In genomic region chr5:31270396-31270795, GRCh38 we compare ENCODE assay signal across 8 cellular contexts.
DNase-seq lines count a peak whose midpoint lies in the region; ATAC-seq and TF ChIP-seq lines count a peak whose summit lies in the region.

No MANE protein-coding gene starts in this region.

- intact Hi-C loops in heart right ventricle (cut with DNase I) (no loop called here), left cardiac atrium (cut with DNase I) (no loop called here), OCI-LY7 (cut with micrococcal nuclease; ENCODE audit: unreplicated experiment) (no loop called here), upper lobe of right lung (cut with DNase I) (no loop called here), sciatic nerve (cut with DNase I) (no loop called here)

- H3K4me3 Mint-ChIP-seq in activated CD8-positive, alpha-beta memory T cell treated with anti-CD3 and anti-CD28 coated beads, Interleukin-2, amount 10 ng/mL, durations not matched to agents 7 days and 5 days = no peak overlapping the region

- H3K9me3 ChIP-seq in heart right ventricle (peaks cover 0 to 2% (median 0%) of the 10 kb centered on the region in 11 donors), OCI-LY7 (ENCODE audit: low read length) (no peaks in the 10 kb centered on the region), upper lobe of right lung (no peaks in the 10 kb centered on the region)

- H3K36me3 ChIP-seq in heart right ventricle = no peaks in the 10 kb centered on the region
- no peaks in the 10 kb centered on the region for H3K36me3 ChIP-seq in OCI-LY7 (ENCODE audit: insufficient read depth, low read length)
- no peaks in the 10 kb centered on the region for H3K36me3 ChIP-seq in upper lobe of right lung

- H3K27ac Mint-ChIP-seq in activated CD8-positive, alpha-beta memory T cell treated with anti-CD3 and anti-CD28 coated beads, Interleukin-2, amount 10 ng/mL, durations not matched to agents 7 days and 5 days = no peak overlapping the region

- H3K27me3 ChIP-seq in heart right ventricle (peaks cover 0 to 15% (median 2%) of the 10 kb centered on the region in 7 donors), upper lobe of right lung (no peaks in the 10 kb centered on the region)

- no peak for ATAC-seq in heart right ventricle
- ATAC-seq in left cardiac atrium = no peak
- no peak for ATAC-seq in upper lobe of right lung
- ATAC-seq in sciatic nerve = no peak
- ATAC-seq in activated CD8-positive, alpha-beta memory T cell treated with anti-CD3 and anti-CD28 coated beads, Interleukin-2, amount 10 ng/mL, durations not matched to agents 7 days and 5 days = no peak

- no peak overlapping the region for H3K4me2 ChIP-seq in OCI-LY7 (ENCODE audit: low read length)

- H3K9me3 Mint-ChIP-seq in activated CD8-positive, alpha-beta memory T cell treated with anti-CD3 and anti-CD28 coated beads, Interleukin-2, amount 10 ng/mL, durations not matched to agents 7 days and 5 days (ENCODE audit: low read depth) = no peaks in the 10 kb centered on the region

- POLR2A ChIA-PET in OCI-LY7 (lab: Charles Lee) = interaction anchor here (0.5 to 1.0 kb wide), 2 partner anchors 501 to 1247 kb away, joined by 3 read pairs; no protein-coding TSS in a partner anchor

- DNase-seq in heart right ventricle = no peak
- DNase-seq in left cardiac atrium = no peak
- DNase-seq in OCI-LY7 (ENCODE audit: low spot score) = no peak
- peak; percentile 56 for DNase-seq in fibroblast of the aortic adventitia (ENCODE audit: low read depth)
- no peak for DNase-seq in upper lobe of right lung
- no peak for DNase-seq in sciatic nerve (ENCODE audit: low spot score)
- DNase-seq in activated CD4-positive, alpha-beta T cell treated with anti-CD3 and anti-CD28 coated beads, Interleukin-2, amount 50 U/mL, for 1 hour = no peak
- DNase-seq in activated CD8-positive, alpha-beta memory T cell treated with anti-CD3 and anti-CD28 coated beads, Interleukin-2, amount 10 ng/mL, durations not matched to agents 7 days and 5 days = no peak

- CTCF ChIA-PET in OCI-LY7 (lab: Charles Lee; ENCODE audit: unreplicated experiment) = no interaction called here
- CTCF ChIA-PET in activated CD8-positive, alpha-beta memory T cell treated with anti-CD3 and anti-CD28 coated beads, Interleukin-2, amount 10 ng/mL, durations not matched to agents 7 days and 5 days (lab: Charles Lee) = interaction anchor here (0.8 to 1.4 kb wide), 6 partner anchors 14 to 1230 kb away, joined by 3 to 4 read pairs (median 3); no protein-coding TSS in a partner anchor

- H3K27ac ChIP-seq in heart right ventricle (no peak overlapping the region), OCI-LY7 (ENCODE audit: low read depth, low read length, poor library complexity, severe bottlenecking) (no peak overlapping the region), upper lobe of right lung (no peak overlapping the region)

- TF ChIP-seq CTCF in heart right ventricle (IDR thresholded peaks at IDR 0.05) (peak; percentile 28 to 66 (median 60)), OCI-LY7 (conservative IDR thresholded peaks at IDR 0.05; ENCODE audit: low read length) (peak; percentile 74), fibroblast of the aortic adventitia (IDR thresholded peaks at IDR 0.05; ENCODE audit: insufficient read depth, low read length) (peak; percentile 59), upper lobe of right lung (IDR thresholded peaks at IDR 0.05) (peak; percentile 55)

- no peaks in the 10 kb centered on the region for H3K79me2 ChIP-seq in OCI-LY7 (ENCODE audit: insufficient read depth, low read depth, low read length)

- H3K27me3 Mint-ChIP-seq in activated CD8-positive, alpha-beta memory T cell treated with anti-CD3 and anti-CD28 coated beads, Interleukin-2, amount 10 ng/mL, durations not matched to agents 7 days and 5 days = no peaks in the 10 kb centered on the region

- 79 to 82% methylated on average over 5 of the region's 5 CpGs for WGBS in heart right ventricle, 2 donors

- BruUV-seq in OCI-LY7 (replicated peaks; lab: Mats Ljungman, UMichigan) = no TSS peak

- H3K9me2 ChIP-seq in OCI-LY7 (ENCODE audit: insufficient read depth, low read length) = no peaks in the 10 kb centered on the region

- H3K36me3 Mint-ChIP-seq in activated CD8-positive, alpha-beta memory T cell treated with anti-CD3 and anti-CD28 coated beads, Interleukin-2, amount 10 ng/mL, durations not matched to agents 7 days and 5 days = no peaks in the 10 kb centered on the region

- no peak overlapping the region for H3K4me3 ChIP-seq in heart right ventricle
- no peak overlapping the region for H3K4me3 ChIP-seq in OCI-LY7 (ENCODE audit: low read depth, low read length, poor library complexity, severe bottlenecking)
- no peak overlapping the region for H3K4me3 ChIP-seq in fibroblast of the aortic adventitia (ENCODE audit: low read depth, low read length)
- no peak overlapping the region for H3K4me3 ChIP-seq in upper lobe of right lung

- H3K4me1 ChIP-seq in heart right ventricle (peaks cover 0 to 12% (median 0%) of the 10 kb centered on the region in 9 donors), OCI-LY7 (ENCODE audit: insufficient read depth, low read length, poor library complexity, severe bottlenecking) (no peaks in the 10 kb centered on the region), upper lobe of right lung (no peaks in the 10 kb centered on the region)

- no peaks in the 10 kb centered on the region for H3K4me1 Mint-ChIP-seq in activated CD8-positive, alpha-beta memory T cell treated with anti-CD3 and anti-CD28 coated beads, Interleukin-2, amount 10 ng/mL, durations not matched to agents 7 days and 5 days

- H2AFZ ChIP-seq in OCI-LY7 (ENCODE audit: low read length) = no peak overlapping the region

- no peaks in the 10 kb centered on the region for H4K20me1 ChIP-seq in OCI-LY7 (ENCODE audit: insufficient read depth, low read length)
